8 cellular contexts compared by ENCODE assay signal in genomic region chr7:132575336-132575986, GRCh38. TPM values are rescaled to one million over a fixed set of nuclear protein-coding genes. Genes with fewer than 3 reads are reported as not detected.
DNase-seq lines count a peak whose midpoint lies in the region; ATAC-seq and TF ChIP-seq lines count a peak whose summit lies in the region.

No MANE protein-coding gene starts in this region.

- no peaks in the 10 kb centered on the region for H3K79me2 ChIP-seq in H9 (ENCODE audit: insufficient read depth, low read length)

- no peak overlapping the region for H4K5ac ChIP-seq in H9 (ENCODE audit: insufficient read length, low read depth, low read length)

- H3K4me3 ChIP-seq in WERI-Rb-1 (ENCODE audit: low read depth, low read length), result peak overlapping the region; percentile 59
- H3K4me3 ChIP-seq in fibroblast of pulmonary artery (replicated peaks; ENCODE audit: low read depth, low read length), result peak overlapping the region; percentile 57

- H3K79me1 ChIP-seq in H9 (ENCODE audit: insufficient read depth, low read depth, low read length, poor library complexity, severe bottlenecking), result no peaks in the 10 kb centered on the region

- no peak overlapping the region for H3K4ac ChIP-seq in H9 (ENCODE audit: low read depth, low read length)

- no peak overlapping the region for H2AFZ ChIP-seq in H9 (ENCODE audit: low read length)

- peak overlapping the region; percentile 73 for H3K4me2 ChIP-seq in H9 (ENCODE audit: insufficient read depth, insufficient read length, low read length)

- TF ChIP-seq CTCF in H9 (conservative IDR thresholded peaks at IDR 0.05) (no peak), WERI-Rb-1 (IDR thresholded peaks at IDR 0.05; ENCODE audit: low read depth, low read length) (peak; percentile 58), fibroblast of pulmonary artery (IDR thresholded peaks at IDR 0.05; ENCODE audit: low read length, missing control alignments) (peak; percentile 36)

- no peak overlapping the region for H2AK5ac ChIP-seq in H9 (ENCODE audit: insufficient read length, low read length)

- no peak overlapping the region for H4K8ac ChIP-seq in H9 (replicated peaks; ENCODE audit: insufficient read length, low read depth, low read length)

- no peak overlapping the region for H3K9ac ChIP-seq in H9 (ENCODE audit: extremely low read depth, insufficient read length, low read length)

- peaks cover 14% of the 10 kb centered on the region for H3K23me2 ChIP-seq in H9 (ENCODE audit: insufficient read length, low read depth, low read length, poor library complexity, severe bottlenecking)

- H2BK20ac ChIP-seq in H9 (ENCODE audit: low read depth, low read length, poor library complexity, severe bottlenecking), result no peak overlapping the region

- H3K18ac ChIP-seq in H9 (ENCODE audit: insufficient read length, low read depth, low read length), result no peak overlapping the region

- no peak overlapping the region for H3T11ph ChIP-seq in H9 (ENCODE audit: low read length)

- peaks cover 58% of the 10 kb centered on the region for H3K27me3 ChIP-seq in H9 (ENCODE audit: insufficient read depth, low read length)
- H3K27me3 ChIP-seq in WERI-Rb-1 (ENCODE audit: insufficient read depth, low read depth, severe bottlenecking), result peaks cover 23% of the 10 kb centered on the region

- no peak overlapping the region for H4K91ac ChIP-seq in H9 (ENCODE audit: insufficient read length, low read depth, low read length)

- WGBS in H9 (ENCODE audit: extremely low coverage, insufficient read length, low lambda C conversion rate), result no CpG with 5 or more reads among the region's 34 CpGs

- POLR2A ChIA-PET in naive thymus-derived CD8-positive, alpha-beta T cell (lab: Charles Lee), result no interaction called here

- peaks cover 94% of the 10 kb centered on the region for H3K27me3 Mint-ChIP-seq in H9 (ENCODE audit: low read depth)
- peaks cover 39 to 82% (median 59%) of the 10 kb centered on the region in 5 donors for H3K27me3 Mint-ChIP-seq in naive thymus-derived CD8-positive, alpha-beta T cell

- peak; percentile 39 for DNase-seq in ACHN
- peak; percentile 59 for DNase-seq in H9
- DNase-seq in WERI-Rb-1, result peak; percentile 83
- peak; percentile 64 for DNase-seq in fibroblast of pulmonary artery (ENCODE audit: low read depth)
- peak in 2 of 10 donors; percentile 31 to 35 for DNase-seq in naive thymus-derived CD8-positive, alpha-beta T cell
- DNase-seq in NK-92 treated with Interleukin-12 subunit alpha and Interleukin-12 subunit beta, amount 100 ng/mL, for 24 hours (lab: John Stamatoyannopoulos, UW), result no peak
- DNase-seq in NCI-H1436 treated with DMSO at 0.1 percent for 48 hours (lab: John Stamatoyannopoulos, UW), result no peak

- no peaks in the 10 kb centered on the region for H3K9me3 ChIP-seq in H9 (ENCODE audit: control insufficient read depth, low read depth, low read length)
- H3K9me3 ChIP-seq in WERI-Rb-1 (ENCODE audit: severe bottlenecking), result no peaks in the 10 kb centered on the region

- no peak overlapping the region for H2BK120ac ChIP-seq in H9 (ENCODE audit: low read depth, low read length, poor library complexity, severe bottlenecking)

- H3K23ac ChIP-seq in H9 (ENCODE audit: insufficient read length, low read depth, low read length), result no peak overlapping the region

- H2BK5ac ChIP-seq in H9 (ENCODE audit: insufficient read length, low read length), result no peak overlapping the region

- H3K14ac ChIP-seq in H9 (ENCODE audit: insufficient read depth, low read length), result no peak overlapping the region

- no peak overlapping the region for H3K27ac ChIP-seq in H9 (ENCODE audit: insufficient read length, low read depth, low read length)
- H3K27ac ChIP-seq in WERI-Rb-1, result no peak overlapping the region

- H2BK12ac ChIP-seq in H9 (ENCODE audit: insufficient read length, low read depth, low read length), result no peak overlapping the region

- H3K4me1 Mint-ChIP-seq in H9, result peaks cover 40 to 51% of the 10 kb centered on the region in 2 experiments
- H3K4me1 Mint-ChIP-seq in naive thymus-derived CD8-positive, alpha-beta T cell, result peaks cover 19 to 50% (median 32%) of the 10 kb centered on the region in 4 donors

- H3K36me3 ChIP-seq in WERI-Rb-1, result no peaks in the 10 kb centered on the region

- H3K4me1 ChIP-seq in H9 (ENCODE audit: insufficient read depth, low read length), result peaks cover 2% of the 10 kb centered on the region

- no peak overlapping the region for H3K56ac ChIP-seq in H9 (ENCODE audit: insufficient read length, low read depth, low read length)

- no peak overlapping the region for H3K27ac Mint-ChIP-seq in H9
- peak overlapping the region in 1 of 10 donors; percentile 85 for H3K27ac Mint-ChIP-seq in naive thymus-derived CD8-positive, alpha-beta T cell

- peak; percentile 42 to 58 for ATAC-seq in naive thymus-derived CD8-positive, alpha-beta T cell
- ATAC-seq in GM18519 (IDR thresholded peaks at IDR 0.05; ENCODE audit: low FRiP score, unreplicated experiment), result no peak

- no peaks in the 10 kb centered on the region; a peak in 1 of 7 replicates for H3K36me3 Mint-ChIP-seq in H9 (ENCODE audit: insufficient read depth in 1 of 3, low read depth in 3 of 3)
- no peaks in the 10 kb centered on the region for H3K36me3 Mint-ChIP-seq in naive thymus-derived CD8-positive, alpha-beta T cell

- no peak overlapping the region for H2BK15ac ChIP-seq in H9 (ENCODE audit: low read depth, low read length)

- no peaks in the 10 kb centered on the region; a peak in 2 of 5 replicates for H3K9me3 Mint-ChIP-seq in H9
- no peaks in the 10 kb centered on the region for H3K9me3 Mint-ChIP-seq in naive thymus-derived CD8-positive, alpha-beta T cell

- no peaks in the 10 kb centered on the region for H4K20me1 ChIP-seq in H9 (ENCODE audit: control insufficient read depth, insufficient read depth, insufficient read length)

- peak overlapping the region; percentile 55 to 82 for H3K4me3 Mint-ChIP-seq in H9
- H3K4me3 Mint-ChIP-seq in naive thymus-derived CD8-positive, alpha-beta T cell, result peak overlapping the region; percentile 69 to 90 (median 77)

- in situ Hi-C loops in ACHN (cut with HindIII; ENCODE audit: low pct_ligation_motif_present, low pct_unique_long_range_greater_than_20kb, low sequenced_read_pairs), result no loop called here

RNA-seq across cellular contexts. Expression of gene PLXNA4, which starts 0.8 kb away (rescaled TPM):
- 0.20 and 0.35 TPM in 2 replicates for total RNA-seq in H9 (2021)
- under 1 TPM; 0.05 to 0.30 TPM for total RNA-seq in naive thymus-derived CD8-positive, alpha-beta T cell
- polyA plus RNA-seq in naive thymus-derived CD8-positive, alpha-beta T cell, result 1 to 10 TPM in 1 of 3 donors, under 1 TPM in 2; 0.18 to 1.2 (median 0.27) TPM

Comparison
In these comparisons a context has a peak if more than half of its experiments do, and no peak if none do; other contexts are left out.
1. DNase-seq: peak in ACHN (single experiment), H9 (single experiment), WERI-Rb-1 (single experiment) and fibroblast of pulmonary artery (single experiment); none in NK-92 treated with Interleukin-12 subunit alpha and Interleukin-12 subunit beta, amount 100 ng/mL, for 24 hours (single experiment) and NCI-H1436 treated with DMSO at 0.1 percent for 48 hours (single experiment).